Comparison of ENCODE assay signal across 2 cellular contexts in the genomic region with DNA sequence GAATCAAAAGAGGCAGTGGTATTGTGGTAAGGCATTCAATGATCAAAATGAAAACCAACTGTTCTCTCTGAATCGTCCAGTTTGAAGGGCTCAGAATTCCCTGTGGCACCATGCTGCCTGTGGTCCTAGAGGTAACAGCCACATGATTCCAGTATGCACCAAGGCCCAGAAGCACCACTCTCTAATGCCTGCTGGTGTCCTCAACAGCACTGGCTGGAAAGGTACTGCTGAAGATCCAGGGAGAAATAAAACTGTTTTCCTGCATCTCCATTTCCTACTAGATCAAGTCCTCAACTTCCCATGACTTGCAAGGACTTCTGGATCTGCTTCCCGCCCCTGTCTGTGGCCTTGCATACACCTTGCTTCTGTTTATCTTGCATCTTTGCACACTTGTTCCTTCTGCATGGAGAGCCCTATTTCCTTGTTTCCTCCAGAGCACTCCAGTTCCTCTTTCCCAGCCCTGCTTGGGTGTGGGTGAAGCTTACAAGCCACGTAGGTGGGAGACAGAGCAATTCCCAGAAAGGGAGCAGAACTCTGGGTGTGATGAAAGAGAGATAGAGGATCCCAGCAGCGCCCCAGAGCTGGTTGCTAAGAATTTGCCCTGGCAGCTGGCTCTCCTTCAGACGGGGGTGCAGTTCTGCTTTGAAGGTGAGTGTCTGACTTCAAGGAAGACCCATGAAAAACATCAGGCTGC.
TF ChIP-seq lines count a peak whose summit lies in the region.

No MANE protein-coding gene starts in this region.

TF ChIP-seq in liver, 16 proteins besides CTCF, POLR2A, EP300 and RAD21:
- TF ChIP-seq GABPA (IDR thresholded peaks at IDR 0.05 in 1 of 2, conservative IDR thresholded peaks at IDR 0.05 in 1 of 2) (no peak), RXRA (IDR thresholded peaks at IDR 0.05) (no peak)
TF ChIP-seq in liver: peak in this region for 0.

TF ChIP-seq in HepG2, 621 proteins besides CTCF, POLR2A, EP300 and RAD21:
- TF ChIP-seq CCAR2 (optimal IDR thresholded peaks at IDR 0.05; ENCODE audit: low read depth, low read length) (no peak), CBX1 (IDR thresholded peaks at IDR 0.05; ENCODE audit: low read depth) (no peak), ZNF878 (CRISPR knock-in tag; IDR thresholded peaks at IDR 0.05) (no peak), CBFB (CRISPR knock-in tag; IDR thresholded peaks at IDR 0.05) (no peak)
